ENCODE assay signal across 8 cellular contexts in the genomic region with DNA sequence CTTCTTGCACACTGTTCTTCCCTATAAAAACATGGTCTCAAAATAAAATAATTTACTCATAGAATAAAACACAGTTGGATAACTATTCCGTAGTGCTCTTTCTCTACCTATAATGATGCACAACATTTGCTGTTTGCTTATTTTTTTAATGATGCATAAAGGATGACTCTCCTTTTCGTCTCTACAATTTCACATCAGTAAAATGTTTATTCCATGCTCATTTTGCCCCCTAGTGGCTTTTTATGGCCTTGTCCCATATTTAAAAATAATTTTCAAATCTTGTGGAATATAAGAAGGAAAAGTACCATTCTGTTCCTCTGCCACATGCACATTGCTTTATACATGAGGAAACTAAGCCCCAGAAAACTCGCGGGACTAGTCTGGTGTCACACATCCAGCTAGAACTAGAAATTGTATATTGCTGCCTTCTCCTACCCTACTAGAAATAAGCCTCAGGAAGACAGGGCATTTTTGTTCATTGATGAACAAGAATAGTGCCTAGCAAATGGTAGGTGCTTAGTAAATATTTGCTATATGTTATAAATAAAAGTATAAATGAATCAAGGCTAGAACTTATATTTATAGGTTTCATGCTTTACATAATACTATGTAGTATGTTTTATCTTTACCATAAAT. TPM values are rescaled to one million over a fixed set of nuclear protein-coding genes. Genes with fewer than 3 reads are reported as not detected.
A peak's percentile ranks its signal among the peaks of the same experiment; 100 is the strongest.
DNase-seq lines count a peak whose midpoint lies in the region; ATAC-seq, FAIRE-seq and TF ChIP-seq lines count a peak whose summit lies in the region.

No MANE protein-coding gene starts in this region.

- TF ChIP-seq CTCF in GM12873 (IDR thresholded peaks at IDR 0.05; ENCODE audit: insufficient read depth, low read depth, low read length, missing control alignments) = peak; percentile 58
- peak; percentile 58 for TF ChIP-seq CTCF in OCI-LY3 (IDR thresholded peaks at IDR 0.05; ENCODE audit: low read depth, low read length)
- TF ChIP-seq CTCF in endothelial cell (IDR thresholded peaks at IDR 0.05; ENCODE audit: unreplicated experiment) = peak; percentile 77
- TF ChIP-seq CTCF in psoas muscle (IDR thresholded peaks at IDR 0.05) = peak; percentile 64

- H3K4me1 Mint-ChIP-seq in endothelial cell (ENCODE audit: unreplicated experiment) = no peaks in the 10 kb centered on the region
- no peaks in the 10 kb centered on the region for H3K4me1 Mint-ChIP-seq in activated T-cell treated with anti-CD3 and anti-CD28 coated beads, Interleukin-2, amount 50 U/mL, for 72 hours (ENCODE audit: low read depth)

- H3K9me3 ChIP-seq in OCI-LY3 (ENCODE audit: insufficient read depth, low read length) (no peaks in the 10 kb centered on the region), psoas muscle (no peaks in the 10 kb centered on the region)

- H3K27me3 Mint-ChIP-seq in endothelial cell (ENCODE audit: unreplicated experiment) = peaks cover 3% of the 10 kb centered on the region
- no peaks in the 10 kb centered on the region for H3K27me3 Mint-ChIP-seq in activated T-cell treated with anti-CD3 and anti-CD28 coated beads, Interleukin-2, amount 50 U/mL, for 72 hours (ENCODE audit: low read depth)

- H3K4me1 ChIP-seq in OCI-LY3 (ENCODE audit: low read length) (peaks cover 21% of the 10 kb centered on the region), psoas muscle (no peaks in the 10 kb centered on the region)

- no peak overlapping the region for H3K27ac ChIP-seq in OCI-LY3 (ENCODE audit: low read length)
- H3K27ac ChIP-seq in psoas muscle = no peak overlapping the region

- no peaks in the 10 kb centered on the region for H3K9me3 Mint-ChIP-seq in endothelial cell (ENCODE audit: unreplicated experiment)
- no peaks in the 10 kb centered on the region for H3K9me3 Mint-ChIP-seq in activated T-cell treated with anti-CD3 and anti-CD28 coated beads, Interleukin-2, amount 50 U/mL, for 72 hours

- no peak for ATAC-seq in psoas muscle
- no peak for ATAC-seq in activated T-cell treated with anti-CD3 and anti-CD28 coated beads, Interleukin-2, amount 50 U/mL, for 72 hours (replicated peaks in 1 of 2)
- ATAC-seq in GM19455 (IDR thresholded peaks at IDR 0.05; ENCODE audit: unreplicated experiment) = no peak

- H3K4me2 ChIP-seq in OCI-LY3 (ENCODE audit: low read length) = peak overlapping the region; percentile 43

- H3K36me3 Mint-ChIP-seq in endothelial cell (ENCODE audit: low read depth, unreplicated experiment) = no peaks in the 10 kb centered on the region
- no peaks in the 10 kb centered on the region for H3K36me3 Mint-ChIP-seq in activated T-cell treated with anti-CD3 and anti-CD28 coated beads, Interleukin-2, amount 50 U/mL, for 72 hours (ENCODE audit: insufficient read depth in 2 of 2)

- H3K36me3 ChIP-seq in OCI-LY3 (replicated peaks; ENCODE audit: low read depth, low read length) (no peaks in the 10 kb centered on the region), psoas muscle (ENCODE audit: insufficient read depth in 1 of 2, low read depth in 1 of 2) (no peaks in the 10 kb centered on the region)

- no peaks in the 10 kb centered on the region for H3K79me2 ChIP-seq in OCI-LY3 (ENCODE audit: low read length)

- H3K4me3 Mint-ChIP-seq in endothelial cell (ENCODE audit: unreplicated experiment) = no peak overlapping the region
- no peak overlapping the region for H3K4me3 Mint-ChIP-seq in activated T-cell treated with anti-CD3 and anti-CD28 coated beads, Interleukin-2, amount 50 U/mL, for 72 hours

- 10 to 26% (median 18%) methylated on average over 4 of the region's 4 CpGs for WGBS in psoas muscle, 3 donors

- FAIRE-seq in A204.1 (lab: Jason Lieb, UNC) = peak; percentile 95

- H3K9ac ChIP-seq in OCI-LY3 (ENCODE audit: low read length) = no peak overlapping the region

- H4K20me1 ChIP-seq in OCI-LY3 (ENCODE audit: insufficient read depth, low read length) = no peaks in the 10 kb centered on the region

- H3K4me3 ChIP-seq in OCI-LY3 (ENCODE audit: low read length) (no peak overlapping the region), psoas muscle (no peak overlapping the region)

- intact Hi-C loops in psoas muscle (cut with DNase I) = no loop called here

- H3K27me3 ChIP-seq in OCI-LY3 (ENCODE audit: low read depth, low read length) (no peaks in the 10 kb centered on the region), psoas muscle (ENCODE audit: insufficient read depth in 3 of 3, low read length in 2 of 3) (no peaks in the 10 kb centered on the region)

- DNase-seq in endothelial cell (ENCODE audit: low spot score) (no peak), psoas muscle (no peak), islet precursor cell (no peak)
- no peak for DNase-seq in activated T-cell treated with anti-CD3 and anti-CD28 coated beads, Interleukin-2, amount 50 U/mL, for 72 hours

- no peak overlapping the region for H2AFZ ChIP-seq in OCI-LY3 (ENCODE audit: low read depth, low read length)

- no peak overlapping the region for H3K27ac Mint-ChIP-seq in endothelial cell (ENCODE audit: unreplicated experiment)
- no peak overlapping the region for H3K27ac Mint-ChIP-seq in activated T-cell treated with anti-CD3 and anti-CD28 coated beads, Interleukin-2, amount 50 U/mL, for 72 hours

RNA-seq across cellular contexts. Expression of gene KCTD16, which starts 12.7 kb away (rescaled TPM):
- total RNA-seq in endothelial cell (ENCODE audit: unreplicated experiment) = 0.44 TPM
- under 1 TPM in 1 of 4 donors, not detected in 3; 0.04 TPM for total RNA-seq in psoas muscle
- polyA plus RNA-seq in psoas muscle = under 1 TPM in 2 of 3 donors, not detected in 1; 0.01 TPM
- under 1 TPM; 0.07 to 0.25 TPM for total RNA-seq in activated T-cell treated with anti-CD3 and anti-CD28 coated beads, Interleukin-2, amount 50 U/mL, for 72 hours

RNA-seq across cellular contexts. Expression of gene YIPF5, which starts 12.9 kb away (rescaled TPM):
- total RNA-seq in endothelial cell (ENCODE audit: unreplicated experiment) (47.8 TPM), psoas muscle (10 to 100 TPM; 12.7 to 21.1 (median 15.6) TPM)
- polyA plus RNA-seq in psoas muscle = 10 to 100 TPM in 2 of 3 donors, 1 to 10 TPM in 1; 6.7 to 15.6 (median 14.3) TPM
- 10 to 100 TPM; 40.9 to 43.7 TPM for total RNA-seq in activated T-cell treated with anti-CD3 and anti-CD28 coated beads, Interleukin-2, amount 50 U/mL, for 72 hours
